1 cellular context compared by ENCODE assay signal in genomic region chr1:226939439-226940028, GRCh38.
TF ChIP-seq lines count a peak whose summit lies in the region.

No MANE protein-coding gene starts in this region.

TF ChIP-seq in HEK293, 187 proteins besides CTCF, POLR2A, EP300 and RAD21 (continued from another document and continues in another):
- TF ChIP-seq, protein P1, sequence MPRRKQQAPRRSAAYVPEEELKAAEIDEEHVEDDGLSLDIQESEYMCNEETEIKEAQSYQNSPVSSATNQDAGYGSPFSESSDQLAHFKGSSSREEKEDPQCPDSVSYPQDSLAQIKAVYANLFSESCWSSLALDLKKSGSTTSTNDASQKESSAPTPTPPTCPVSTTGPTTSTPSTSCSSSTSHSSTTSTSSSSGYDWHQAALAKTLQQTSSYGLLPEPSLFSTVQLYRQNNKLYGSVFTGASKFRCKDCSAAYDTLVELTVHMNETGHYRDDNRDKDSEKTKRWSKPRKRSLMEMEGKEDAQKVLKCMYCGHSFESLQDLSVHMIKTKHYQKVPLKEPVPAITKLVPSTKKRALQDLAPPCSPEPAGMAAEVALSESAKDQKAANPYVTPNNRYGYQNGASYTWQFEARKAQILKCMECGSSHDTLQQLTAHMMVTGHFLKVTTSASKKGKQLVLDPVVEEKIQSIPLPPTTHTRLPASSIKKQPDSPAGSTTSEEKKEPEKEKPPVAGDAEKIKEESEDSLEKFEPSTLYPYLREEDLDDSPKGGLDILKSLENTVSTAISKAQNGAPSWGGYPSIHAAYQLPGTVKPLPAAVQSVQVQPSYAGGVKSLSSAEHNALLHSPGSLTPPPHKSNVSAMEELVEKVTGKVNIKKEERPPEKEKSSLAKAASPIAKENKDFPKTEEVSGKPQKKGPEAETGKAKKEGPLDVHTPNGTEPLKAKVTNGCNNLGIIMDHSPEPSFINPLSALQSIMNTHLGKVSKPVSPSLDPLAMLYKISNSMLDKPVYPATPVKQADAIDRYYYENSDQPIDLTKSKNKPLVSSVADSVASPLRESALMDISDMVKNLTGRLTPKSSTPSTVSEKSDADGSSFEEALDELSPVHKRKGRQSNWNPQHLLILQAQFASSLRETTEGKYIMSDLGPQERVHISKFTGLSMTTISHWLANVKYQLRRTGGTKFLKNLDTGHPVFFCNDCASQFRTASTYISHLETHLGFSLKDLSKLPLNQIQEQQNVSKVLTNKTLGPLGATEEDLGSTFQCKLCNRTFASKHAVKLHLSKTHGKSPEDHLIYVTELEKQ (tag by site-specific recombination; IDR thresholded peaks at IDR 0.05; ENCODE audit: borderline replicate concordance) = no peak
- peak; percentile 84; the same call in 1 of the 2 replicates for TF ChIP-seq ZNF391 (tag by site-specific recombination; IDR thresholded peaks at IDR 0.05; ENCODE audit: borderline replicate concordance, low read depth)
- TF ChIP-seq, protein P2, sequence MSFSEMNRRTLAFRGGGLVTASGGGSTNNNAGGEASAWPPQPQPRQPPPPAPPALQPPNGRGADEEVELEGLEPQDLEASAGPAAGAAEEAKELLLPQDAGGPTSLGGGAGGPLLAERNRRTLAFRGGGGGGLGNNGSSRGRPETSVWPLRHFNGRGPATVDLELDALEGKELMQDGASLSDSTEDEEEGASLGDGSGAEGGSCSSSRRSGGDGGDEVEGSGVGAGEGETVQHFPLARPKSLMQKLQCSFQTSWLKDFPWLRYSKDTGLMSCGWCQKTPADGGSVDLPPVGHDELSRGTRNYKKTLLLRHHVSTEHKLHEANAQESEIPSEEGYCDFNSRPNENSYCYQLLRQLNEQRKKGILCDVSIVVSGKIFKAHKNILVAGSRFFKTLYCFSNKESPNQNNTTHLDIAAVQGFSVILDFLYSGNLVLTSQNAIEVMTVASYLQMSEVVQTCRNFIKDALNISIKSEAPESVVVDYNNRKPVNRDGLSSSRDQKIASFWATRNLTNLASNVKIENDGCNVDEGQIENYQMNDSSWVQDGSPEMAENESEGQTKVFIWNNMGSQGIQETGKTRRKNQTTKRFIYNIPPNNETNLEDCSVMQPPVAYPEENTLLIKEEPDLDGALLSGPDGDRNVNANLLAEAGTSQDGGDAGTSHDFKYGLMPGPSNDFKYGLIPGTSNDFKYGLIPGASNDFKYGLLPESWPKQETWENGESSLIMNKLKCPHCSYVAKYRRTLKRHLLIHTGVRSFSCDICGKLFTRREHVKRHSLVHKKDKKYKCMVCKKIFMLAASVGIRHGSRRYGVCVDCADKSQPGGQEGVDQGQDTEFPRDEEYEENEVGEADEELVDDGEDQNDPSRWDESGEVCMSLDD (tag by site-specific recombination; IDR thresholded peaks at IDR 0.05) = peak; percentile 88
- peak; percentile 75; the same call in 1 of the 2 replicates for TF ChIP-seq BCL11A (tag by site-specific recombination; IDR thresholded peaks at IDR 0.05; ENCODE audit: low read depth)
- TF ChIP-seq, protein P3, sequence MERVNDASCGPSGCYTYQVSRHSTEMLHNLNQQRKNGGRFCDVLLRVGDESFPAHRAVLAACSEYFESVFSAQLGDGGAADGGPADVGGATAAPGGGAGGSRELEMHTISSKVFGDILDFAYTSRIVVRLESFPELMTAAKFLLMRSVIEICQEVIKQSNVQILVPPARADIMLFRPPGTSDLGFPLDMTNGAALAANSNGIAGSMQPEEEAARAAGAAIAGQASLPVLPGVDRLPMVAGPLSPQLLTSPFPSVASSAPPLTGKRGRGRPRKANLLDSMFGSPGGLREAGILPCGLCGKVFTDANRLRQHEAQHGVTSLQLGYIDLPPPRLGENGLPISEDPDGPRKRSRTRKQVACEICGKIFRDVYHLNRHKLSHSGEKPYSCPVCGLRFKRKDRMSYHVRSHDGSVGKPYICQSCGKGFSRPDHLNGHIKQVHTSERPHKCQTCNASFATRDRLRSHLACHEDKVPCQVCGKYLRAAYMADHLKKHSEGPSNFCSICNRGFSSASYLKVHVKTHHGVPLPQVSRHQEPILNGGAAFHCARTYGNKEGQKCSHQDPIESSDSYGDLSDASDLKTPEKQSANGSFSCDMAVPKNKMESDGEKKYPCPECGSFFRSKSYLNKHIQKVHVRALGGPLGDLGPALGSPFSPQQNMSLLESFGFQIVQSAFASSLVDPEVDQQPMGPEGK (tag by site-specific recombination; IDR thresholded peaks at IDR 0.05) = peak; percentile 88
- peak; percentile 94 for TF ChIP-seq SP7 (tag by site-specific recombination; IDR thresholded peaks at IDR 0.05)
- peak; percentile 98 for TF ChIP-seq ZNF660 (tag by site-specific recombination; IDR thresholded peaks at IDR 0.05)
- no peak for TF ChIP-seq ZNF23 (tag by site-specific recombination; IDR thresholded peaks at IDR 0.05; ENCODE audit: borderline replicate concordance)
- peak; percentile 100 for TF ChIP-seq ZNF501 (tag by site-specific recombination; IDR thresholded peaks at IDR 0.05)
- no peak for TF ChIP-seq ZNF112 (tag by site-specific recombination; IDR thresholded peaks at IDR 0.05)
- 0 out of 2 replicates have a peak, but pooled peaks have one; percentile 59 for TF ChIP-seq FEZF1 (tag by site-specific recombination; IDR thresholded peaks at IDR 0.05)
- TF ChIP-seq, protein P4, sequence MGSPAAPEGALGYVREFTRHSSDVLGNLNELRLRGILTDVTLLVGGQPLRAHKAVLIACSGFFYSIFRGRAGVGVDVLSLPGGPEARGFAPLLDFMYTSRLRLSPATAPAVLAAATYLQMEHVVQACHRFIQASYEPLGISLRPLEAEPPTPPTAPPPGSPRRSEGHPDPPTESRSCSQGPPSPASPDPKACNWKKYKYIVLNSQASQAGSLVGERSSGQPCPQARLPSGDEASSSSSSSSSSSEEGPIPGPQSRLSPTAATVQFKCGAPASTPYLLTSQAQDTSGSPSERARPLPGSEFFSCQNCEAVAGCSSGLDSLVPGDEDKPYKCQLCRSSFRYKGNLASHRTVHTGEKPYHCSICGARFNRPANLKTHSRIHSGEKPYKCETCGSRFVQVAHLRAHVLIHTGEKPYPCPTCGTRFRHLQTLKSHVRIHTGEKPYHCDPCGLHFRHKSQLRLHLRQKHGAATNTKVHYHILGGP (tag by site-specific recombination; IDR thresholded peaks at IDR 0.05) = no peak
- peak; percentile 97 for TF ChIP-seq ZBTB48 (tag by site-specific recombination; IDR thresholded peaks at IDR 0.05)
- TF ChIP-seq ZNF670 (tag by site-specific recombination; IDR thresholded peaks at IDR 0.05; ENCODE audit: low read depth) = no peak
- peak; percentile 83; the same call in 1 of the 2 replicates for TF ChIP-seq ZNF121 (tag by site-specific recombination; IDR thresholded peaks at IDR 0.05)
- peak; percentile 59; the same call in 1 of the 2 replicates for TF ChIP-seq MYNN (tag by site-specific recombination; IDR thresholded peaks at IDR 0.05; ENCODE audit: borderline replicate concordance)
- peak; percentile 99 for TF ChIP-seq SCRT2 (tag by site-specific recombination; IDR thresholded peaks at IDR 0.05)
- no peak; the same call in 1 of the 2 replicates for TF ChIP-seq ZFP3 (tag by site-specific recombination; IDR thresholded peaks at IDR 0.05; ENCODE audit: low read depth)
- TF ChIP-seq GFI1B (tag by site-specific recombination; IDR thresholded peaks at IDR 0.05) = peak; percentile 73
- no peak for TF ChIP-seq ZNF175 (tag by site-specific recombination; IDR thresholded peaks at IDR 0.05)
- peak; percentile 95 for TF ChIP-seq KLF17 (tag by site-specific recombination; IDR thresholded peaks at IDR 0.05)
- peak; percentile 58; the same call in 1 of the 2 replicates for TF ChIP-seq ZNF18 (tag by site-specific recombination; IDR thresholded peaks at IDR 0.05)
- TF ChIP-seq INSM2 (tag by site-specific recombination; IDR thresholded peaks at IDR 0.05) = peak; percentile 65
- TF ChIP-seq ZNF140 (tag by site-specific recombination; IDR thresholded peaks at IDR 0.05) = no peak
- TF ChIP-seq IKZF3 (tag by site-specific recombination; IDR thresholded peaks at IDR 0.05) = no peak
- TF ChIP-seq ZSCAN18 (tag by site-specific recombination; IDR thresholded peaks at IDR 0.05) = no peak
- no peak for TF ChIP-seq ZNF704 (tag by site-specific recombination; IDR thresholded peaks at IDR 0.05)
- 0 out of 2 replicates have a peak, but pooled peaks have one; percentile 29 for TF ChIP-seq ZNF785 (tag by site-specific recombination; IDR thresholded peaks at IDR 0.05)
- TF ChIP-seq ZNF558 (tag by site-specific recombination; IDR thresholded peaks at IDR 0.05) = no peak
- TF ChIP-seq ZNF560 (tag by site-specific recombination; IDR thresholded peaks at IDR 0.05; ENCODE audit: borderline replicate concordance) = no peak
- TF ChIP-seq, protein P5, sequence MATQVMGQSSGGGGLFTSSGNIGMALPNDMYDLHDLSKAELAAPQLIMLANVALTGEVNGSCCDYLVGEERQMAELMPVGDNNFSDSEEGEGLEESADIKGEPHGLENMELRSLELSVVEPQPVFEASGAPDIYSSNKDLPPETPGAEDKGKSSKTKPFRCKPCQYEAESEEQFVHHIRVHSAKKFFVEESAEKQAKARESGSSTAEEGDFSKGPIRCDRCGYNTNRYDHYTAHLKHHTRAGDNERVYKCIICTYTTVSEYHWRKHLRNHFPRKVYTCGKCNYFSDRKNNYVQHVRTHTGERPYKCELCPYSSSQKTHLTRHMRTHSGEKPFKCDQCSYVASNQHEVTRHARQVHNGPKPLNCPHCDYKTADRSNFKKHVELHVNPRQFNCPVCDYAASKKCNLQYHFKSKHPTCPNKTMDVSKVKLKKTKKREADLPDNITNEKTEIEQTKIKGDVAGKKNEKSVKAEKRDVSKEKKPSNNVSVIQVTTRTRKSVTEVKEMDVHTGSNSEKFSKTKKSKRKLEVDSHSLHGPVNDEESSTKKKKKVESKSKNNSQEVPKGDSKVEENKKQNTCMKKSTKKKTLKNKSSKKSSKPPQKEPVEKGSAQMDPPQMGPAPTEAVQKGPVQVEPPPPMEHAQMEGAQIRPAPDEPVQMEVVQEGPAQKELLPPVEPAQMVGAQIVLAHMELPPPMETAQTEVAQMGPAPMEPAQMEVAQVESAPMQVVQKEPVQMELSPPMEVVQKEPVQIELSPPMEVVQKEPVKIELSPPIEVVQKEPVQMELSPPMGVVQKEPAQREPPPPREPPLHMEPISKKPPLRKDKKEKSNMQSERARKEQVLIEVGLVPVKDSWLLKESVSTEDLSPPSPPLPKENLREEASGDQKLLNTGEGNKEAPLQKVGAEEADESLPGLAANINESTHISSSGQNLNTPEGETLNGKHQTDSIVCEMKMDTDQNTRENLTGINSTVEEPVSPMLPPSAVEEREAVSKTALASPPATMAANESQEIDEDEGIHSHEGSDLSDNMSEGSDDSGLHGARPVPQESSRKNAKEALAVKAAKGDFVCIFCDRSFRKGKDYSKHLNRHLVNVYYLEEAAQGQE (tag by site-specific recombination; IDR thresholded peaks at IDR 0.05) = peak; percentile 88
- peak; percentile 82 for TF ChIP-seq GLIS1 (tag by site-specific recombination; IDR thresholded peaks at IDR 0.05)
- TF ChIP-seq ZBTB17 (tag by site-specific recombination; IDR thresholded peaks at IDR 0.05) = peak; percentile 91
- TF ChIP-seq PBX3 (CRISPR knock-in tag; IDR thresholded peaks at IDR 0.05) = peak; percentile 49; the same call in 1 of the 2 replicates
- TF ChIP-seq ZNF768 (tag by site-specific recombination; IDR thresholded peaks at IDR 0.05) = peak; percentile 39; the same call in 1 of the 2 replicates
